In the genomic region with DNA sequence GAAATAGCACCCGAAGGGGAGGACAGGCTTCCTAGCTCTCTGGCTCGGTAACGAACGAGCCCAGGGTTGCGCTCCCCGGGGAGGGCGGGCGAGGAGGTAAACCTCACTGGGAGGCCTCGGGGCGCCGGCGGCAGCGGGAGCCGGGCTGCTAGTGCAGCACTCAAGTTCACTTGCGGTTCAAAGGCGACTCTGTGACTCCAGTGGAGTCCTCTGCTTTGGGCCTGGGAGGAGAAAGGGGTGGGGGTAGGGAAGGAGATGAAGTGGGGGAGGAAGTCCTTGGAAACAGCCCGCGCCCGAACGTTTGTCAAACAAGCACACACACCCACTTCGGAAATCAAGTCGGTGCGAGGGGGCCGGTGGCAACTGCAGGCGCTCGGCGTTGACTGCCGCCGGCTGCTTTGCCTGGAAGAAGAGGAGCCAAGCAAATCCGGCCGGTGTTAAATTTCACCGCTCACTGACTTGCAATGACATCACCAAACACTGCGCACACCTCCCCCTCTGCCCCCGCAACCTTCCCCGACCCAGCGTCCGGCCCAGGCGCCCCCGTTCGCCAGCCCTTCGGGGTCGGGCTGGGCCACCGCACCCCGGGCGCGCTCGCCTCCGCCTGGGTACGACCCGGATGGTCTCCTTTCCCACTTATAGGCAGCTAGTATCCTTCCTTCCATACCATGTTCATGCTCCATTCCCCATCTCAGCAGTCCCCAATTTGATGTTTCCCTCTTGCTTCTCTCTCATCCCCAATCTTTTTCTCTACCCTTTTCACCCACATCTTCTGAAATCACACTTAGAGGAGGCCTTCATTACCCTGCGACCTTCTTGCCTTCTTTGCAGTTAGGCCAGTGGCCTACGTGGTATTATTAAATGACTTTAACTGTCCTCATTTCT, we compare ENCODE assay signal across 8 cellular contexts. TPM values are rescaled to one million over a fixed set of nuclear protein-coding genes. Genes with fewer than 3 reads are reported as not detected.
A peak's percentile ranks its signal among the peaks of the same experiment; 100 is the strongest.
DNase-seq lines count a peak whose midpoint lies in the region; ATAC-seq, FAIRE-seq and TF ChIP-seq lines count a peak whose summit lies in the region.

A gene (minus strand): TSS at position 202 of the 885 bp plus-strand sequence. CDS start 376 bp downstream, outside the sequence.

- CTCF ChIA-PET in MCF 10A (lab: Yijun Ruan, JAX) = no interaction called here

- H2AFZ ChIP-seq in smooth muscle cell (ENCODE audit: low read depth) = peak within 1 kb of the TSS; percentile 38

- no peak within 1 kb of the TSS for H3K27ac Mint-ChIP-seq in MCF 10A (ENCODE audit: low read depth, unreplicated experiment)

- H3K4me3 Mint-ChIP-seq in MCF 10A (ENCODE audit: unreplicated experiment) = peak within 1 kb of the TSS; percentile 45

- no TSS peak for BruUV-seq in MCF 10A (replicated peaks; lab: Mats Ljungman, UMichigan)

- DNase-seq in GM12865 (ENCODE audit: low read depth) = peak; percentile 26
- DNase-seq in NCI-H1105 treated with DMSO at 0.1 percent for 48 hours (lab: John Stamatoyannopoulos, UW) = peak; percentile 78
- DNase-seq in MCF 10A (ENCODE audit: unreplicated experiment) = no peak
- DNase-seq in islet precursor cell = peak; percentile 91
- DNase-seq in smooth muscle cell (lab: John Stamatoyannopoulos, UW; ENCODE audit: unreplicated experiment) = peak; percentile 52
- no peak for DNase-seq in GF-D8 (lab: John Stamatoyannopoulos, UW)
- DNase-seq in D721Med (ENCODE audit: insufficient read length, low spot score) = no peak

- no peaks in the 10 kb centered on the region for H3K9me3 Mint-ChIP-seq in MCF 10A (ENCODE audit: unreplicated experiment)

- H3K9me3 ChIP-seq in smooth muscle cell (replicated peaks; ENCODE audit: low read depth) = no peaks in the 10 kb centered on the region

- peaks cover 24% of the 10 kb centered on the region for H3K4me1 ChIP-seq in smooth muscle cell (ENCODE audit: low read depth)

- FAIRE-seq in D721Med (lab: Jason Lieb, UNC) = no peak

- intact Hi-C loops in MCF 10A (cut with micrococcal nuclease) = no loop called here

- 6% methylated on average over 50 of the region's 52 CpGs for WGBS in smooth muscle cell (ENCODE audit: low lambda C conversion rate)

- H3K4me3 ChIP-seq in GM12865 (ENCODE audit: low read depth, low read length) = peak within 1 kb of the TSS; percentile 38
- H3K4me3 ChIP-seq in smooth muscle cell = peak within 1 kb of the TSS; percentile 41

- H4K20me1 ChIP-seq in smooth muscle cell (ENCODE audit: low read depth) = no peaks in the 10 kb centered on the region

- H3K4me2 ChIP-seq in smooth muscle cell = peak within 1 kb of the TSS; percentile 93

- no peaks in the 10 kb centered on the region for H3K36me3 Mint-ChIP-seq in MCF 10A (ENCODE audit: insufficient read depth, unreplicated experiment)

- TF ChIP-seq CTCF in GM12865 (IDR thresholded peaks at IDR 0.05; ENCODE audit: insufficient read depth, low read depth, low read length, missing control alignments) = no peak
- no peak for TF ChIP-seq CTCF in MCF 10A (IDR thresholded peaks at IDR 0.05; ENCODE audit: unreplicated experiment)
- no peak for TF ChIP-seq CTCF in smooth muscle cell (IDR thresholded peaks at IDR 0.05; ENCODE audit: borderline replicate concordance, insufficient read depth, poor library complexity, severe bottlenecking)
- TF ChIP-seq CTCF in D721Med (IDR thresholded peaks at IDR 0.05; ENCODE audit: insufficient read depth, missing control alignments) = no peak

- peak within 1 kb of the TSS; percentile 19 for H3K27ac ChIP-seq in smooth muscle cell (ENCODE audit: low read depth)

- peak within 1 kb of the TSS; percentile 0 for H3K9ac ChIP-seq in smooth muscle cell (ENCODE audit: low read depth)

- no peaks in the 10 kb centered on the region for H3K4me1 Mint-ChIP-seq in MCF 10A (ENCODE audit: insufficient read depth, unreplicated experiment)

- POLR2A ChIA-PET in MCF 10A (lab: Yijun Ruan, JAX) = no interaction called here

- H3K27me3 ChIP-seq in smooth muscle cell (ENCODE audit: low read depth) = peaks cover 10% of the 10 kb centered on the region

- H3F3A ChIP-seq in smooth muscle cell (ENCODE audit: low read depth) = peaks cover 10% of the 10 kb centered on the region

- H3K27me3 Mint-ChIP-seq in MCF 10A (ENCODE audit: insufficient read depth, unreplicated experiment) = peaks cover 51% of the 10 kb centered on the region

- ATAC-seq in HG02840 (IDR thresholded peaks at IDR 0.05; ENCODE audit: low FRiP score, unreplicated experiment) = no peak

- no peaks in the 10 kb centered on the region for H3K36me3 ChIP-seq in smooth muscle cell (ENCODE audit: low read depth)

- H3K79me2 ChIP-seq in smooth muscle cell (ENCODE audit: low read depth) = no peaks in the 10 kb centered on the region

RNA-seq across cellular contexts. Expression of the gene that starts here (rescaled TPM):
- total RNA-seq in MCF 10A (2022) (not detected in 2 replicates), smooth muscle cell (3.2 and 4.9 TPM in 2 replicates)
- polyA plus RNA-seq in smooth muscle cell = 1.5 and 1.7 TPM in 2 replicates

Comparison
In these comparisons a context has a peak if more than half of its experiments do, and no peak if none do; other contexts are left out.
1. DNase-seq: peak in GM12865 (single experiment), NCI-H1105 treated with DMSO at 0.1 percent for 48 hours (single experiment), islet precursor cell (single experiment) and smooth muscle cell (single experiment); none in MCF 10A (single experiment), GF-D8 (single experiment) and D721Med (single experiment).